8 cellular contexts compared by ENCODE assay signal in the genomic region with DNA sequence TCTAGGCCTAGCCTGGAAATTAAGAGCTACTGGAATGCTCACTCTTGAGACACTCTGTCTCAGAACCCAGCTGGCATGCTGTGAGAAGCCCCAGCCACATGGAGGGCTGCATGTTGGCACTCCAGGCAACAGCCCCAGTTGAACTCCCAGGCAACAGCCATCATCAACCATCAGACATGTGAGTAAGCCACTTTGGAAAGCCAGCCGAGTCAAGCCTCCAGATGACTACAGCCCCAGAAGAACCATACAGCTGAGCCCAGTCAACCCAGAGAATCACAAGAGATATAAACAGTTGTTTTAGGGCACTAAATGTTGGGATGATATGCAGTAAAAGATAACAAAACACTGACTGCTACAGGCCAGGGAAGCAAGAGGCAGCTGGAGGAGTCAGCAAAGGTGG.
"Had no signal": no experiment of that assay in that cellular context is flagged by ENCODE, and none has a peak within 500 bp of the region (broad histone marks: within the 10 kb centered on the region; RNA-seq: fewer than 3 reads in every experiment).

No MANE protein-coding gene starts in this region.

- H3K27ac ChIP-seq: KMS-11 had no signal

- H3K4me2 ChIP-seq: KMS-11 had no signal

- H3K9ac ChIP-seq: KMS-11 had no signal

- FAIRE-seq: H54, HTR-8/SVneo had no signal

- DNase-seq: GOT3, H9, HCEC 1CT, HFFc6, KBM-7 had no signal
